Comparison of ENCODE assay signal across 8 cellular contexts in genomic region chr4:26856906-26857277, GRCh38. TPM values are rescaled to one million over a fixed set of nuclear protein-coding genes. Genes with fewer than 3 reads are reported as not detected.
DNase-seq lines count a peak whose midpoint lies in the region; ATAC-seq, FAIRE-seq and TF ChIP-seq lines count a peak whose summit lies in the region.

No MANE protein-coding gene starts in this region.

- H3K56ac ChIP-seq in IMR-90 (ENCODE audit: extremely low read depth, insufficient read depth, low read length) = peak overlapping the region; percentile 42

- no TSS peak for BruUV-seq in IMR-90 (replicated peaks; lab: Mats Ljungman, UMichigan)

- peak overlapping the region; percentile 73 for H2AK9ac ChIP-seq in IMR-90 (replicated peaks; ENCODE audit: low read depth, low read length, poor library complexity)

- no peaks in the 10 kb centered on the region for H3K9me3 ChIP-seq in A549
- no peaks in the 10 kb centered on the region for H3K9me3 ChIP-seq in IMR-90 (ENCODE audit: control insufficient read depth, insufficient read depth, low read length)
- no peaks in the 10 kb centered on the region for H3K9me3 ChIP-seq in mucosa of rectum (ENCODE audit: control insufficient read depth in 2 of 2, low read length in 2 of 2)

- H4K91ac ChIP-seq in IMR-90 (ENCODE audit: insufficient read depth, low read depth, low read length) = peak overlapping the region; percentile 72

- peaks cover 4 to 18% of the 10 kb centered on the region in 2 experiments; a peak in 2 of 4 replicates for H3K79me1 ChIP-seq in IMR-90 (ENCODE audit: low read depth in 1 of 2, low read length in 2 of 2)

- peak overlapping the region; percentile 65; the same call in 2 of the 3 replicates for H2BK15ac ChIP-seq in IMR-90 (ENCODE audit: low read depth, low read length)

- in situ Hi-C loops in IMR-90 (cut with MboI; ENCODE audit: low sequenced_read_pairs) = loop anchor here (25.0 kb wide), 1 partner anchor 520 kb away; no protein-coding TSS in a partner anchor

- peaks cover 4% of the 10 kb centered on the region for H4K20me1 ChIP-seq in IMR-90 (ENCODE audit: insufficient read depth, low read length)

- H3K4me3 ChIP-seq in A549 (peak overlapping the region; percentile 90), IMR-90 (ENCODE audit: insufficient read depth, low read depth, low read length) (peak overlapping the region; percentile 93), cardiac fibroblast (replicated peaks in 1 of 2; ENCODE audit: low read depth in 2 of 2, low read length in 2 of 2) (peak overlapping the region; percentile 54 to 63), mucosa of rectum (ENCODE audit: low read length in 2 of 2) (peak overlapping the region; percentile 95)

- 24% methylated on average over 7 of the region's 7 CpGs for WGBS in A549 (ENCODE audit: missing lambda C conversion rate)
- no CpG with 5 or more reads among the region's 7 CpGs for WGBS in IMR-90 (ENCODE audit: extremely low coverage in 2 of 2, insufficient read length in 1 of 2), 2 experiments

- H3K27ac ChIP-seq in A549 (peak overlapping the region; percentile 85 to 93), IMR-90 (ENCODE audit: insufficient read depth, low read length) (peak overlapping the region; percentile 60), mucosa of rectum (ENCODE audit: low read depth in 2 of 2, low read length in 2 of 2) (peak overlapping the region; percentile 85 to 91)

- no peak for TF ChIP-seq EP300 in A549 (IDR thresholded peaks at IDR 0.05)

- intact Hi-C loops in IMR-90 (cut with micrococcal nuclease) = no loop called here

- H3K23ac ChIP-seq in IMR-90 (ENCODE audit: low read depth, low read length) = peak overlapping the region; percentile 64

- peak overlapping the region; percentile 95 for H3K18ac ChIP-seq in IMR-90 (ENCODE audit: low read depth, low read length)

- peak overlapping the region; percentile 76 for H2BK120ac ChIP-seq in IMR-90 (ENCODE audit: low read depth, low read length)

- peak overlapping the region; percentile 96 for H4K5ac ChIP-seq in IMR-90 (ENCODE audit: low read depth, low read length)

- H3K9me1 ChIP-seq in IMR-90 (ENCODE audit: insufficient read depth, low read length) = peaks cover 3% of the 10 kb centered on the region; the same call in 1 of the 2 replicates

- H3K36me3 ChIP-seq in IMR-90 (ENCODE audit: control insufficient read depth, insufficient read depth, low read length) (no peaks in the 10 kb centered on the region), mucosa of rectum (ENCODE audit: control insufficient read depth in 2 of 2, insufficient read depth in 2 of 2, low read length in 2 of 2) (no peaks in the 10 kb centered on the region)

- peak overlapping the region; percentile 68 for H3K14ac ChIP-seq in IMR-90 (replicated peaks; ENCODE audit: low read depth, low read length)

- H2AK5ac ChIP-seq in IMR-90 (ENCODE audit: low read depth, low read length) = peak overlapping the region; percentile 5; the same call in 1 of the 2 replicates

- DNase-seq in A549 (ENCODE audit: low read depth in 1 of 2, low spot score in 1 of 2) (no peak), IMR-90 (no peak), cardiac fibroblast (ENCODE audit: low read depth in 2 of 2) (peak in 1 of 2 donors; percentile 9), HuH-7.5 (ENCODE audit: low spot score) (no peak), NCI-H2029 (lab: John Stamatoyannopoulos, UW) (no peak), NCI-H345 (lab: John Stamatoyannopoulos, UW) (no peak)

- H2BK5ac ChIP-seq in IMR-90 (ENCODE audit: low read depth, low read length, poor library complexity, severe bottlenecking) = peak overlapping the region; percentile 54

- H4K8ac ChIP-seq in IMR-90 (ENCODE audit: low read depth in 2 of 2, low read length in 2 of 2) = peak overlapping the region; percentile 49 to 86

- H3K4ac ChIP-seq in IMR-90 (ENCODE audit: low read depth, low read length) = peak overlapping the region; percentile 78

- H3K4me1 ChIP-seq in A549 (peaks cover 14% of the 10 kb centered on the region), IMR-90 (ENCODE audit: control insufficient read depth, insufficient read depth, low read length) (peaks cover 8% of the 10 kb centered on the region; the same call in 1 of the 2 replicates), mucosa of rectum (ENCODE audit: control insufficient read depth in 2 of 2, insufficient read depth in 2 of 2, low read length in 2 of 2) (peaks cover 21 to 27% of the 10 kb centered on the region in 2 donors)

- no peaks in the 10 kb centered on the region for H3K27me3 ChIP-seq in IMR-90 (ENCODE audit: control insufficient read depth, insufficient read depth, low read length)
- H3K27me3 ChIP-seq in mucosa of rectum (ENCODE audit: control insufficient read depth in 2 of 2, insufficient read depth in 2 of 2, low read length in 2 of 2) = no peaks in the 10 kb centered on the region

- H3K4me2 ChIP-seq in A549 = peak overlapping the region; percentile 93
- H3K4me2 ChIP-seq in IMR-90 (ENCODE audit: low read depth, low read length) = peak overlapping the region; percentile 96

- peak overlapping the region; percentile 95 for H2AFZ ChIP-seq in IMR-90 (replicated peaks; ENCODE audit: low read length, poor library complexity)

- H2BK20ac ChIP-seq in IMR-90 (ENCODE audit: low read depth, low read length) = peak overlapping the region; percentile 58

- ATAC-seq in A549 = no peak
- no peak for ATAC-seq in IMR-90 (ENCODE audit: low read depth)
- ATAC-seq in GM21367 (IDR thresholded peaks at IDR 0.05; ENCODE audit: unreplicated experiment) = no peak

- TF ChIP-seq CTCF in A549 (IDR thresholded peaks at IDR 0.05) = no peak
- no peak for TF ChIP-seq CTCF in IMR-90 (conservative IDR thresholded peaks at IDR 0.05; ENCODE audit: low read depth, low read length)
- TF ChIP-seq CTCF in cardiac fibroblast (IDR thresholded peaks at IDR 0.05; ENCODE audit: low read depth, low read length) = no peak

- no peak for FAIRE-seq in A549 (lab: Jason Lieb, UNC)

- CTCF ChIA-PET in A549 (lab: Yijun Ruan, JAX) = interaction anchor here (1.4 kb wide), 1 partner anchor 69 kb away, joined by 3 read pairs; no protein-coding TSS in a partner anchor
- CTCF ChIA-PET in IMR-90 (lab: Yijun Ruan, JAX) = no interaction called here

- TF ChIP-seq POLR2A in A549 (IDR thresholded peaks at IDR 0.05; ENCODE audit: low read length) = no peak
- TF ChIP-seq POLR2A in IMR-90 (IDR thresholded peaks at IDR 0.05; ENCODE audit: low read depth, low read length) = no peak

- dilution Hi-C loops in IMR-90 (cut with HindIII; ENCODE audit: low sequenced_read_pairs, unreplicated experiment) = no loop called here

- H3K9ac ChIP-seq in IMR-90 (ENCODE audit: low read depth, low read length) (peak overlapping the region; percentile 78), mucosa of rectum (ENCODE audit: low read depth in 1 of 2, low read length in 2 of 2) (peak overlapping the region; percentile 71 to 92)

- TF ChIP-seq RAD21 in A549 (conservative IDR thresholded peaks at IDR 0.05 in 1 of 2, IDR thresholded peaks at IDR 0.05 in 1 of 2) (no peak), IMR-90 (IDR thresholded peaks at IDR 0.05; ENCODE audit: low read length) (no peak)

- POLR2A ChIA-PET in A549 (lab: Yijun Ruan, JAX) (no interaction called here), IMR-90 (lab: Charles Lee; ENCODE audit: unreplicated experiment) (interaction anchor here (0.6 kb wide), 1 partner anchor 1408 kb away, joined by 10 read pairs; no protein-coding TSS in a partner anchor)

TF ChIP-seq in A549, 52 proteins besides CTCF, POLR2A, EP300 and RAD21 (continues in another document):
- TF ChIP-seq BCL3 (IDR thresholded peaks at IDR 0.05) = no peak

TF ChIP-seq in IMR-90, 13 proteins besides CTCF, POLR2A, EP300 and RAD21:
- TF ChIP-seq NFE2L2 (IDR thresholded peaks at IDR 0.05; ENCODE audit: low read depth, low read length) (no peak), CHD1 (IDR thresholded peaks at IDR 0.05; ENCODE audit: low read depth, low read length) (no peak)
TF ChIP-seq in IMR-90: peak in this region for 0.

RNA-seq across cellular contexts. Expression of gene STIM2, which starts 3.7 kb away (rescaled TPM):
- polyA plus RNA-seq in A549 (2011; rRNA removed) = 17.9 and 20.6 TPM in 2 replicates
- polyA plus RNA-seq in A549 (2012; cell fraction: cytosol; rRNA removed) = 11.6 and 12.2 TPM in 2 replicates
- 19.3 and 21.1 TPM in 2 replicates for polyA plus RNA-seq in A549 (2012; cell fraction: nucleus; rRNA removed)
- 13.6 to 15.2 TPM (median 14.1 TPM) in 3 replicates for polyA plus RNA-seq in A549 (2017; fragmentation: RNase III; extraction: RNeasy Plus Mini Kit Qiagen cat#74134 plus additional on column Dnase treatment)
- 12.7 and 16.3 TPM in 2 replicates for polyA minus RNA-seq in A549 (2011; rRNA and poly(A)+ RNA removed)
- total RNA-seq in IMR-90 (2012; rRNA removed) = 24.2 and 27.6 TPM in 2 replicates
- 16.1 and 21.7 TPM in 2 replicates for polyA plus RNA-seq in IMR-90 (2012; rRNA removed)
- 6.4 and 16.5 TPM in 2 replicates for polyA plus RNA-seq in IMR-90 (2012; cell fraction: cytosol; rRNA removed)
- 39.6 and 54.6 TPM in 2 replicates for polyA plus RNA-seq in IMR-90 (2012; cell fraction: nucleus; rRNA removed; ENCODE audit: low replicate concordance)
